1 cellular context compared by ENCODE assay signal in genomic region chr19:34403784-34404108, GRCh38.
TF ChIP-seq lines count a peak whose summit lies in the region.

No MANE protein-coding gene starts in this region.

TF ChIP-seq in WTC11, 78 proteins besides CTCF, POLR2A, EP300 and RAD21:
- TF ChIP-seq ARID4B (CRISPR knock-in tag; IDR thresholded peaks at IDR 0.05; ENCODE audit: borderline replicate concordance) (no peak), ERG (CRISPR knock-in tag; IDR thresholded peaks at IDR 0.05) (no peak), ZNF425 (CRISPR knock-in tag; conservative IDR thresholded peaks at IDR 0.05) (no peak), NR1H2 (CRISPR knock-in tag; IDR thresholded peaks at IDR 0.05) (no peak), CREM (CRISPR knock-in tag; IDR thresholded peaks at IDR 0.05) (no peak), ESRRA (CRISPR knock-in tag; IDR thresholded peaks at IDR 0.05; ENCODE audit: borderline replicate concordance) (no peak), ZNF317 (CRISPR knock-in tag; IDR thresholded peaks at IDR 0.05; ENCODE audit: borderline replicate concordance, low read depth) (no peak), ATF3 (CRISPR knock-in tag; conservative IDR thresholded peaks at IDR 0.05) (no peak), PREB (CRISPR knock-in tag; IDR thresholded peaks at IDR 0.05; ENCODE audit: borderline replicate concordance) (no peak), AFF4 (CRISPR knock-in tag; IDR thresholded peaks at IDR 0.05; ENCODE audit: borderline replicate concordance) (no peak)
